Comparison of ENCODE assay signal across 8 cellular contexts in the genomic region with DNA sequence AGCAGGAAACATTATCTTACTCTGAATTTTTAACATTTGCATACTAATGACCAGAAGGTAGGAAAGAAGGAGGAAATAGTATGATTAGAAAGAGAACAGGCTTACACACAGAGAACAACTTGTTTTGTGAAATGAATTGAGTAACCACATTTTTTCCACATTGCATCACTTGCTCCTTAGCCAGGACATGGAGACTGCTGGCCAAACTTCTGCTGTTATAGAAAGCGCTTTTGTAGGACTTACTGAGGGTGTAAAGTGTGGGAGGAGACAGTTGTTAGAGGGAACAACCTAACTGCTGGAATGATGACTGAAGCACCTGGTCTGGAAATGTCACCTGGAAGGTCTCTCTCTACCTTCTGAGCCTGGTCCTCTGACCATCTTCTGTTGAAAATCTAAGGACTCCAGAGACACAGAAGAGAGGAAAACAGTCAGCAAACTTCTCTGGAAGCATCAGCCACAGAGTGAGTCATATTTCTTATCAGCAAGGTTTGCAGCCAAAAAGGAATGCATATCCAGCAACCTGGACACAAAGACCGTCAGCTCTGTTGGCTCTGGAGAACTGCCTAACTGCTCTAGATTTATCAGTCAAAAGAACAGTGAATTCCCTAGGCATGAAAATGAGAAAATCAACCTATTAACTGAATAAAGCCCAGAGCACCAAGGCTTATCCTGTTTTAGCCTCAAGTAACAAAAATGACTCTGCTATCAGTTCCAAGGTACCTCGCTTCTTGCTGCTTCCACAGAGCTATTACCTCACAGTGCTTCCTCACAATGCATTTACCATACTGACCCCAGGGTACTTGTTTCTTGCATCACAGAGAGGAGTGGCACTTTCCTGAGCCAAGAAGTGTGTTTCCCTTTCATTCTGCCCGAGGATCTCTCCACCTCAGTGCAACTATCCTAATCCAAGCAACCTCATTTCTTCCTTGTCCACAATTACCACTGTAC.
DNase-seq lines count a peak whose midpoint lies in the region; ATAC-seq and TF ChIP-seq lines count a peak whose summit lies in the region.

No MANE protein-coding gene starts in this region.

- peaks cover 26 to 30% of the 10 kb centered on the region in 2 donors for H3K4me1 ChIP-seq in gastrocnemius medialis
- H3K4me1 ChIP-seq in CD8-positive, alpha-beta memory T cell (ENCODE audit: insufficient read depth, low read length) = no peaks in the 10 kb centered on the region

- POLR2A ChIA-PET in CD8-positive, alpha-beta memory T cell (lab: Charles Lee) = no interaction called here

- no peaks in the 10 kb centered on the region for H3K9me3 ChIP-seq in gastrocnemius medialis
- no peaks in the 10 kb centered on the region for H3K9me3 ChIP-seq in CD8-positive, alpha-beta memory T cell (ENCODE audit: low read length)

- no peaks in the 10 kb centered on the region for H3K36me3 ChIP-seq in gastrocnemius medialis
- H3K36me3 ChIP-seq in CD8-positive, alpha-beta memory T cell (ENCODE audit: insufficient read depth, low read length) = no peaks in the 10 kb centered on the region

- intact Hi-C loops in left ventricle myocardium superior (cut with micrococcal nuclease) (no loop called here), gastrocnemius medialis (cut with DNase I; ENCODE audit: low total_unique reads) (loop anchor here (1.0 to 10.0 kb wide), 3 partner anchors 63 to 315 kb away; no protein-coding TSS in a partner anchor)

- TF ChIP-seq CTCF in VCaP (conservative IDR thresholded peaks at IDR 0.05) = no peak
- TF ChIP-seq CTCF in gastrocnemius medialis (IDR thresholded peaks at IDR 0.05 in 4 of 5, conservative IDR thresholded peaks at IDR 0.05 in 1 of 5) = no peak

- H3K9me3 Mint-ChIP-seq in CD8-positive, alpha-beta memory T cell = no peaks in the 10 kb centered on the region

- peak; percentile 84 for DNase-seq in HS-27A (ENCODE audit: low read depth)
- DNase-seq in left ventricle myocardium superior = no peak
- peak; percentile 24 to 55 for DNase-seq in gastrocnemius medialis
- no peak for DNase-seq in CD8-positive, alpha-beta memory T cell
- no peak for DNase-seq in activated CD8-positive, alpha-beta memory T cell treated with anti-CD3 and anti-CD28 coated beads, Interleukin-2, amount 50 U/mL, for 48 hours

- H3K36me3 Mint-ChIP-seq in CD8-positive, alpha-beta memory T cell = peaks cover 17 to 43% (median 22%) of the 10 kb centered on the region in 3 donors

- H3K4me3 Mint-ChIP-seq in CD8-positive, alpha-beta memory T cell = no peak overlapping the region

- H3K27ac ChIP-seq in VCaP = peak overlapping the region; percentile 52
- H3K27ac ChIP-seq in gastrocnemius medialis = peak overlapping the region; percentile 76 to 87 (median 82)
- H3K27ac ChIP-seq in CD8-positive, alpha-beta memory T cell (ENCODE audit: low read depth, low read length) = no peak overlapping the region

- H3K27ac Mint-ChIP-seq in CD8-positive, alpha-beta memory T cell = peak overlapping the region in 1 of 8 donors; percentile 76

- H3K4me1 Mint-ChIP-seq in CD8-positive, alpha-beta memory T cell = no peaks in the 10 kb centered on the region

- TF ChIP-seq POLR2A in gastrocnemius medialis (IDR thresholded peaks at IDR 0.05) = peak in 1 of 2 donors; percentile 9

- in situ Hi-C loops in gastrocnemius medialis (cut with MboI; ENCODE audit: low sequenced_read_pairs in 4 of 4) = no loop called here

- CTCF ChIA-PET in CD8-positive, alpha-beta memory T cell (lab: Charles Lee) = no interaction called here

- no peaks in the 10 kb centered on the region for H3K27me3 ChIP-seq in gastrocnemius medialis
- no peaks in the 10 kb centered on the region for H3K27me3 ChIP-seq in CD8-positive, alpha-beta memory T cell (ENCODE audit: insufficient read depth, low read length, poor library complexity, severe bottlenecking)

- no peaks in the 10 kb centered on the region for H3K27me3 Mint-ChIP-seq in CD8-positive, alpha-beta memory T cell

- ATAC-seq in left ventricle myocardium superior = peak; percentile 93
- peak; percentile 94 to 95 for ATAC-seq in gastrocnemius medialis
- ATAC-seq in HG03571 (IDR thresholded peaks at IDR 0.05; ENCODE audit: unreplicated experiment) = no peak
- no peak for ATAC-seq in HG02798 (IDR thresholded peaks at IDR 0.05; ENCODE audit: poor library complexity, unreplicated experiment)

- H3K4me3 ChIP-seq in gastrocnemius medialis = peak overlapping the region in 2 of 4 donors; percentile 4 to 9
- no peak overlapping the region for H3K4me3 ChIP-seq in CD8-positive, alpha-beta memory T cell (ENCODE audit: low read length)

Comparison
In these comparisons a context has a peak if more than half of its experiments do, and no peak if none do; other contexts are left out.
1. DNase-seq: peak in HS-27A (single experiment) and gastrocnemius medialis (2 of 2); none in left ventricle myocardium superior (single experiment), CD8-positive, alpha-beta memory T cell (0 of 5) and activated CD8-positive, alpha-beta memory T cell treated with anti-CD3 and anti-CD28 coated beads, Interleukin-2, amount 50 U/mL, for 48 hours (single experiment).
2. ATAC-seq: peak in left ventricle myocardium superior (single experiment) and gastrocnemius medialis (2 of 2); none in HG03571 (single experiment) and HG02798 (single experiment).